Comparison of ENCODE assay signal across 10 cellular contexts in genomic region chr16:50683689-50684374, GRCh38. TPM values are rescaled to one million over a fixed set of nuclear protein-coding genes. Genes with fewer than 3 reads are reported as not detected.
A peak's percentile ranks its signal among the peaks of the same experiment; 100 is the strongest.
DNase-seq lines count a peak whose midpoint lies in the region; ATAC-seq, FAIRE-seq and TF ChIP-seq lines count a peak whose summit lies in the region.
"Had no signal": no experiment of that assay in that cellular context is flagged by ENCODE, and none has a peak within 500 bp of the region (broad histone marks: within the 10 kb centered on the region; RNA-seq: fewer than 3 reads in every experiment).

No MANE protein-coding gene starts in this region.

- no peaks in the 10 kb centered on the region for H4K20me1 ChIP-seq in PC-3 (ENCODE audit: low read length)

- FAIRE-seq in H54 (lab: Jason Lieb, UNC) = no peak

- TF ChIP-seq POLR2A in H54 (IDR thresholded peaks at IDR 0.05; ENCODE audit: low read depth, low read length) = no peak

- H3K79me2 ChIP-seq in PC-3 (ENCODE audit: low read length) = no peaks in the 10 kb centered on the region

- intact Hi-C loops in PC-3 (cut with micrococcal nuclease) = no loop called here

- no peaks in the 10 kb centered on the region for H3K27me3 ChIP-seq in effector memory CD4-positive, alpha-beta T cell (replicated peaks; ENCODE audit: control insufficient read depth, insufficient read depth, low read length, poor library complexity, severe bottlenecking)
- H3K27me3 ChIP-seq in PC-3 (ENCODE audit: low read length) = 0 out of 2 replicates have a peak, but pooled peaks cover 3% of the 10 kb centered on the region

- POLR2A ChIA-PET in PC-3 (lab: Charles Lee; ENCODE audit: unreplicated experiment) = no interaction called here

- no peaks in the 10 kb centered on the region for H3F3A ChIP-seq in PC-3 (ENCODE audit: low read length, unreplicated experiment)

- BruUV-seq in PC-3 (replicated peaks; lab: Mats Ljungman, UMichigan) = no TSS peak

- H3K36me3 ChIP-seq in effector memory CD4-positive, alpha-beta T cell (ENCODE audit: control insufficient read depth, insufficient read depth, low read length) = no peaks in the 10 kb centered on the region
- no peaks in the 10 kb centered on the region for H3K36me3 ChIP-seq in PC-3 (ENCODE audit: low read depth, low read length)

- ATAC-seq in HG02840 (IDR thresholded peaks at IDR 0.05; ENCODE audit: low FRiP score, unreplicated experiment) (peak; percentile 60), PC-3 (no peak)

- no peak overlapping the region for H3K4me2 ChIP-seq in PC-3 (ENCODE audit: low read length)

- H3K4me3 ChIP-seq in effector memory CD4-positive, alpha-beta T cell (ENCODE audit: insufficient read depth, low read depth, low read length, poor library complexity, severe bottlenecking) = peak overlapping the region; percentile 16
- no peak overlapping the region for H3K4me3 ChIP-seq in PC-3 (ENCODE audit: low read length)

- H3K9ac ChIP-seq in PC-3 (ENCODE audit: low read length) = no peak overlapping the region

- peaks cover 60% of the 10 kb centered on the region for H3K4me1 ChIP-seq in effector memory CD4-positive, alpha-beta T cell (ENCODE audit: control insufficient read depth, insufficient read depth, low read length, poor library complexity, severe bottlenecking)
- no peaks in the 10 kb centered on the region for H3K4me1 ChIP-seq in PC-3 (ENCODE audit: insufficient read depth, low read length)

- H3K9me2 ChIP-seq in PC-3 (replicated peaks; ENCODE audit: low read length) = no peaks in the 10 kb centered on the region

- CTCF ChIA-PET in PC-3 (lab: Charles Lee) = no interaction called here

- H3K27ac ChIP-seq in effector memory CD4-positive, alpha-beta T cell (ENCODE audit: insufficient read depth, low read length, poor library complexity, severe bottlenecking) = peak overlapping the region; percentile 86
- H3K27ac ChIP-seq in caudate nucleus (ENCODE audit: low read depth, low read length) (no peak overlapping the region), PC-3 (ENCODE audit: low read length) (no peak overlapping the region)
- H3K27ac ChIP-seq: 22Rv1 had no signal

- no peak overlapping the region for H2AFZ ChIP-seq in PC-3 (ENCODE audit: low read length)

- peak; percentile 13 for DNase-seq in NK-92 treated with Interleukin-12 subunit alpha and Interleukin-12 subunit beta, amount 100 ng/mL, for 24 hours (lab: John Stamatoyannopoulos, UW)
- no peak for DNase-seq in NK-92 (lab: John Stamatoyannopoulos, UW; ENCODE audit: unreplicated experiment)
- DNase-seq in OCI-M1 (lab: John Stamatoyannopoulos, UW) = peak; percentile 76
- peak; percentile 45 to 47 (median 46) for DNase-seq in effector memory CD4-positive, alpha-beta T cell
- no peak for DNase-seq in H54 (ENCODE audit: insufficient read length, low spot score)
- no peak for DNase-seq in caudate nucleus (lab: John Stamatoyannopoulos, UW)
- no peak for DNase-seq in PC-3

- no peak for TF ChIP-seq CTCF in PC-3 (conservative IDR thresholded peaks at IDR 0.05; ENCODE audit: low read depth, low read length)

- H3K9me3 ChIP-seq in effector memory CD4-positive, alpha-beta T cell (ENCODE audit: control insufficient read depth, low read length) = no peaks in the 10 kb centered on the region
- H3K9me3 ChIP-seq in PC-3 (ENCODE audit: low read length) = no peaks in the 10 kb centered on the region

RNA-seq across cellular contexts. Expression of gene SNX20, which starts 2.7 kb away (rescaled TPM):
- not detected in 2 replicates for total RNA-seq in PC-3 (2014; rRNA removed)
- total RNA-seq: SK-MEL-5 had no signal

RNA-seq across cellular contexts. Expression of gene NOD2, which starts 9.6 kb away (rescaled TPM):
- 0.07 TPM in 1 of 2 replicates, not detected in the other for total RNA-seq in PC-3 (2014; rRNA removed)
- total RNA-seq: SK-MEL-5 had no signal

RNA-seq across cellular contexts. Expression of gene CYLD, which starts 58.1 kb away (rescaled TPM):
- 8.5 and 8.6 TPM in 2 replicates for total RNA-seq in PC-3 (2014; rRNA removed)

Comparison
In these comparisons a context has a peak if more than half of its experiments do, and no peak if none do; other contexts are left out.
1. DNase-seq: peak in NK-92 treated with Interleukin-12 subunit alpha and Interleukin-12 subunit beta, amount 100 ng/mL, for 24 hours (single experiment), OCI-M1 (single experiment) and effector memory CD4-positive, alpha-beta T cell (3 of 3); none in NK-92 (single experiment), H54 (single experiment), caudate nucleus (0 of 61) and PC-3 (single experiment).